ENCODE assay signal across 25 cellular contexts in the genomic region with DNA sequence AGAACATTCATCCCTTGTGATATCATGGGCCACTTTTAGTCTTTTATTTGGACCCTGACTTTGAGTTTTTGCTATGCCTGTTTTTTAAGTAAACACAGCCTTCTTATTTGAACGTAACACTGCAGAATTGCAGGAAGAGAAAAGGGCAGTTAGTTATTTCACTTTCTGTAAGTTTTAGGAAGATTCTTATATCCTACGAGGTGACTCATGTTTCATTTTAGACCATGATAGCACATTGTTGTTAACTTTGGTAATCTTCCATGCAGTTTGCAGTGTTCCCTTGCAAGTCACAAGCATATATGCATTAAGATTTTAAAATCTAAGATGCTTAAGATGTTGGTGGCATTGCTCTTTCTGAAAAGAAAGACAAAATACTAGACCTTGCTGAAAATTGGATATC.
DNase-seq lines count a peak whose midpoint lies in the region; ATAC-seq and TF ChIP-seq lines count a peak whose summit lies in the region.
"Had no signal": no experiment of that assay in that cellular context is flagged by ENCODE, and none has a peak within 500 bp of the region (broad histone marks: within the 10 kb centered on the region; RNA-seq: fewer than 3 reads in every experiment).

No MANE protein-coding gene starts in this region.

- CTCF ChIA-PET in IMR-90 (lab: Yijun Ruan, JAX), result no interaction called here

- DNase-seq in IMR-90, result peak; percentile 62
- peak; percentile 10 to 32 for DNase-seq in fibroblast of lung (ENCODE audit: low read depth in 2 of 2)
- peak; percentile 10 for DNase-seq in smooth muscle cell of the brain vasculature (ENCODE audit: low read depth, low spot score)
- no peak for DNase-seq in SW480 (ENCODE audit: low spot score)
- no peak for DNase-seq in activated CD4-positive, CD25-positive, alpha-beta regulatory T cell (lab: John Stamatoyannopoulos, UW)
- DNase-seq: activated CD4-positive, alpha-beta T cell treated with anti-CD3 and anti-CD28 coated beads for 1 hour; activated CD8-positive, alpha-beta T cell treated with anti-CD3 and anti-CD28 coated beads, Interleukin-2, amount 10 ng/mL, durations not matched to agents 7 days and 5 days; activated effector memory CD4-positive, alpha-beta T cell treated with anti-CD3 and anti-CD28 coated beads, Interleukin-2, amount 50 U/mL, for 16 hours; CD4-positive, CD25-positive, alpha-beta regulatory T cell; effector CD8-positive, alpha-beta T cell; EL; hypothalamus; immature natural killer cell; NCI-H1092 treated with DMSO at 0.1 percent for 48 hours; NCI-H187 treated with DMSO at 0.1 percent for 48 hours; NCI-H2227 treated with DMSO at 0.1 percent for 48 hours; NCI-H526 treated with DMSO at 0.1 percent for 48 hours; stimulated activated CD4-positive, alpha-beta T cell treated with anti-CD3 and anti-CD28 coated beads, Interleukin-4, amount 100 ng/mL, for 1 hour; T-cell; upper lobe of right lung had no signal

- peaks cover 20% of the 10 kb centered on the region for H3K4me1 Mint-ChIP-seq in activated T-helper 17 cell treated with anti-CD3 and anti-CD28 coated beads, Interleukin-2, amount 50 U/mL, for 72 hours
- H3K4me1 Mint-ChIP-seq: brain, immature natural killer cell had no signal

- no peak overlapping the region for H3K4ac ChIP-seq in IMR-90 (ENCODE audit: low read depth, low read length)

- H2BK15ac ChIP-seq in IMR-90 (ENCODE audit: low read depth, low read length), result no peak overlapping the region

- dilution Hi-C loops in IMR-90 (cut with HindIII; ENCODE audit: low sequenced_read_pairs, unreplicated experiment), result no loop called here

- no CpG with 5 or more reads among the region's 2 CpGs for WGBS in IMR-90 (ENCODE audit: extremely low coverage in 2 of 2, insufficient read length in 1 of 2), 2 experiments

- TF ChIP-seq POLR2A in IMR-90 (IDR thresholded peaks at IDR 0.05; ENCODE audit: low read depth, low read length), result no peak

- H3K4me3 Mint-ChIP-seq in activated T-helper 17 cell treated with anti-CD3 and anti-CD28 coated beads, Interleukin-2, amount 50 U/mL, for 72 hours, result no peak overlapping the region
- H3K4me3 Mint-ChIP-seq: activated CD8-positive, alpha-beta T cell treated with anti-CD3 and anti-CD28 coated beads, Interleukin-2, amount 10 ng/mL, durations not matched to agents 7 days and 5 days; brain; CD4-positive, CD25-positive, alpha-beta regulatory T cell; immature natural killer cell; T-cell had no signal

- no peak overlapping the region for H4K91ac ChIP-seq in IMR-90 (ENCODE audit: insufficient read depth, low read depth, low read length)

- H4K20me1 ChIP-seq in IMR-90 (ENCODE audit: insufficient read depth, low read length) (no peaks in the 10 kb centered on the region), fibroblast of lung (ENCODE audit: control insufficient read depth, extremely low read depth, insufficient read depth, low read length) (no peaks in the 10 kb centered on the region)

- H3K4me3 ChIP-seq in IMR-90 (ENCODE audit: insufficient read depth, low read depth, low read length), result no peak overlapping the region
- H3K4me3 ChIP-seq in fibroblast of lung (replicated peaks in 1 of 4; ENCODE audit: control extremely low read depth in 1 of 4, insufficient read depth in 1 of 4, low read depth in 3 of 4, low read length in 4 of 4), result no peak overlapping the region
- H3K4me3 ChIP-seq: SJSA1, upper lobe of right lung had no signal

- 0 out of 2 replicates have a peak, but pooled peaks cover 4% of the 10 kb centered on the region for H3K36me3 ChIP-seq in IMR-90 (ENCODE audit: control insufficient read depth, insufficient read depth, low read length)
- no peaks in the 10 kb centered on the region for H3K36me3 ChIP-seq in fibroblast of lung (ENCODE audit: control insufficient read depth, insufficient read depth, low read length)
- H3K36me3 ChIP-seq: SJSA1, upper lobe of right lung had no signal

- no peak overlapping the region for H3K27ac Mint-ChIP-seq in activated T-helper 17 cell treated with anti-CD3 and anti-CD28 coated beads, Interleukin-2, amount 50 U/mL, for 72 hours
- H3K27ac Mint-ChIP-seq: activated CD8-positive, alpha-beta T cell treated with anti-CD3 and anti-CD28 coated beads, Interleukin-2, amount 10 ng/mL, durations not matched to agents 7 days and 5 days; brain; immature natural killer cell; T-cell had no signal

- no peak overlapping the region for H4K8ac ChIP-seq in IMR-90 (ENCODE audit: low read depth in 2 of 2, low read length in 2 of 2)

- H3K79me1 ChIP-seq in IMR-90 (ENCODE audit: low read depth in 1 of 2, low read length in 2 of 2), result no peaks in the 10 kb centered on the region

- H2AFZ ChIP-seq in IMR-90 (replicated peaks; ENCODE audit: low read length, poor library complexity) (no peak overlapping the region), fibroblast of lung (ENCODE audit: low read length) (no peak overlapping the region)
- H2AFZ ChIP-seq: parathyroid adenoma had no signal

- H2BK5ac ChIP-seq in IMR-90 (ENCODE audit: low read depth, low read length, poor library complexity, severe bottlenecking), result no peak overlapping the region

- intact Hi-C loops in IMR-90 (cut with micrococcal nuclease), result no loop called here

- no TSS peak for BruUV-seq in IMR-90 (replicated peaks; lab: Mats Ljungman, UMichigan)

- H3K27me3 ChIP-seq in IMR-90 (ENCODE audit: control insufficient read depth, insufficient read depth, low read length) (no peaks in the 10 kb centered on the region), fibroblast of lung (ENCODE audit: control insufficient read depth, insufficient read depth, low read length) (no peaks in the 10 kb centered on the region)
- H3K27me3 ChIP-seq: SJSA1, upper lobe of right lung had no signal

- H2BK120ac ChIP-seq in IMR-90 (ENCODE audit: low read depth, low read length), result no peak overlapping the region

- no peak overlapping the region for H4K5ac ChIP-seq in IMR-90 (ENCODE audit: low read depth, low read length)

- no peak overlapping the region for H2BK20ac ChIP-seq in IMR-90 (ENCODE audit: low read depth, low read length)

- H3K27me3 Mint-ChIP-seq in activated T-helper 17 cell treated with anti-CD3 and anti-CD28 coated beads, Interleukin-2, amount 50 U/mL, for 72 hours, result no peaks in the 10 kb centered on the region
- H3K27me3 Mint-ChIP-seq: brain; CD4-positive, CD25-positive, alpha-beta regulatory T cell; T-cell had no signal

- no peak overlapping the region for H2AK9ac ChIP-seq in IMR-90 (replicated peaks; ENCODE audit: low read depth, low read length, poor library complexity)

- no peak overlapping the region for H2AK5ac ChIP-seq in IMR-90 (ENCODE audit: low read depth, low read length)

- H3K36me3 Mint-ChIP-seq in activated T-helper 17 cell treated with anti-CD3 and anti-CD28 coated beads, Interleukin-2, amount 50 U/mL, for 72 hours (ENCODE audit: low read depth), result no peaks in the 10 kb centered on the region

- H3K4me2 ChIP-seq in IMR-90 (ENCODE audit: low read depth, low read length) (peak overlapping the region; percentile 47; the same call in 1 of the 2 replicates), fibroblast of lung (ENCODE audit: extremely low read depth, insufficient read depth, low read length) (no peak overlapping the region)

- H3K23ac ChIP-seq in IMR-90 (ENCODE audit: low read depth, low read length), result no peak overlapping the region

- TF ChIP-seq RAD21 in IMR-90 (IDR thresholded peaks at IDR 0.05; ENCODE audit: low read length), result no peak

- H3K4me1 ChIP-seq in IMR-90 (ENCODE audit: control insufficient read depth, insufficient read depth, low read length) (no peaks in the 10 kb centered on the region), fibroblast of lung (ENCODE audit: control insufficient read depth, extremely low read depth, insufficient read depth, low read length) (no peaks in the 10 kb centered on the region)
- H3K4me1 ChIP-seq: parathyroid adenoma, SJSA1, upper lobe of right lung had no signal

- H3K14ac ChIP-seq in IMR-90 (replicated peaks; ENCODE audit: low read depth, low read length), result no peak overlapping the region

- H3K56ac ChIP-seq in IMR-90 (ENCODE audit: extremely low read depth, insufficient read depth, low read length), result no peak overlapping the region

- in situ Hi-C loops in IMR-90 (cut with MboI; ENCODE audit: low sequenced_read_pairs), result no loop called here

- TF ChIP-seq CTCF in IMR-90 (conservative IDR thresholded peaks at IDR 0.05; ENCODE audit: low read depth, low read length) (no peak), fibroblast of lung (conservative IDR thresholded peaks at IDR 0.05 in 1 of 2, IDR thresholded peaks at IDR 0.05 in 1 of 2; ENCODE audit: low read depth in 1 of 2, low read length in 2 of 2) (no peak)

- peak; percentile 83 for ATAC-seq in IMR-90 (ENCODE audit: low read depth)
- peak; percentile 39 for ATAC-seq in activated T-helper 17 cell treated with anti-CD3 and anti-CD28 coated beads, Interleukin-2, amount 50 U/mL, for 72 hours (replicated peaks)
- ATAC-seq in GM21737 (IDR thresholded peaks at IDR 0.05; ENCODE audit: unreplicated experiment), result no peak
- ATAC-seq: T-cell, upper lobe of right lung had no signal

- no peaks in the 10 kb centered on the region for H3K9me1 ChIP-seq in IMR-90 (ENCODE audit: insufficient read depth, low read length)

- H3K9ac ChIP-seq in IMR-90 (ENCODE audit: low read depth, low read length) (no peak overlapping the region), fibroblast of lung (ENCODE audit: insufficient read depth, low read length) (no peak overlapping the region)
- H3K9ac ChIP-seq: parathyroid adenoma had no signal

- no peak overlapping the region for H3K18ac ChIP-seq in IMR-90 (ENCODE audit: low read depth, low read length)

- POLR2A ChIA-PET in IMR-90 (lab: Charles Lee; ENCODE audit: unreplicated experiment), result no interaction called here

- no peaks in the 10 kb centered on the region for H3K79me2 ChIP-seq in fibroblast of lung (ENCODE audit: control insufficient read depth, insufficient read depth, low read length)
- H3K79me2 ChIP-seq: parathyroid adenoma had no signal

- H3K27ac ChIP-seq in IMR-90 (ENCODE audit: insufficient read depth, low read length) (no peak overlapping the region), fibroblast of lung (ENCODE audit: insufficient read depth, low read length) (no peak overlapping the region)
- H3K27ac ChIP-seq: parathyroid adenoma, SJSA1, upper lobe of right lung had no signal

- H3K9me3 ChIP-seq in IMR-90 (ENCODE audit: control insufficient read depth, insufficient read depth, low read length), result no peaks in the 10 kb centered on the region
- no peaks in the 10 kb centered on the region for H3K9me3 ChIP-seq in fibroblast of lung (ENCODE audit: control insufficient read depth, insufficient read depth, low read depth, low read length)
- H3K9me3 ChIP-seq: SJSA1, upper lobe of right lung had no signal

- no peaks in the 10 kb centered on the region for H3K9me3 Mint-ChIP-seq in activated T-helper 17 cell treated with anti-CD3 and anti-CD28 coated beads, Interleukin-2, amount 50 U/mL, for 72 hours
- H3K9me3 Mint-ChIP-seq: brain; CD4-positive, CD25-positive, alpha-beta regulatory T cell; immature natural killer cell; T-cell had no signal

TF ChIP-seq in IMR-90, 13 proteins besides CTCF, POLR2A, EP300 and RAD21 (continues in another document):
- TF ChIP-seq MXI1 (IDR thresholded peaks at IDR 0.05; ENCODE audit: borderline replicate concordance, low read depth, low read length) (no peak), CHD1 (IDR thresholded peaks at IDR 0.05; ENCODE audit: low read depth, low read length) (no peak), CEBPB (IDR thresholded peaks at IDR 0.05; ENCODE audit: low read depth, low read length) (no peak), MAZ (IDR thresholded peaks at IDR 0.05; ENCODE audit: borderline replicate concordance, low read depth, low read length) (no peak)

Comparison
In these comparisons a context has a peak if more than half of its experiments do, and no peak if none do; other contexts are left out.
1. DNase-seq: peak in IMR-90 (single experiment), fibroblast of lung (2 of 2) and smooth muscle cell of the brain vasculature (single experiment); none in SW480 (single experiment) and activated CD4-positive, CD25-positive, alpha-beta regulatory T cell (0 of 4).